ENCODE assay signal across 9 cellular contexts in the genomic region with DNA sequence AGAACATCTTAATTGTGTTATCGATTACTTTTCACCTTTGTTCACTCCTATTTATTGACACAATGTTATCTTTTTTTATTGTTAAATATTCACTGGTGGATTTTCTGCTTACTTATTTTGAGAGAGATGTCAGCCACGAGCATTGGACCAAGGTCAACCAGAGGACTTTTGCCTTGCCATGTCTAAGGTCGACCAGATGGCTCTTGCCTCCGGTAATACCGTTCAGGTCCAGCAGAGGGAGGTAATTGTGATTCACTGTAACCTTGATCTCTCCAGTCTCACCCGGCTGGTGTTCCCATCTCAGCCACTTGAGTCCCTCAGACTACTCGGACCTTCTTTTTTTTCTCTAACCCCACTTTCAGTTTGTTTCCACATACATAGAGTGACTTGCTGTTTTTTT.
A peak's percentile ranks its signal among the peaks of the same experiment; 100 is the strongest.
DNase-seq lines count a peak whose midpoint lies in the region; ATAC-seq, FAIRE-seq and TF ChIP-seq lines count a peak whose summit lies in the region.
"Had no signal": no experiment of that assay in that cellular context is flagged by ENCODE, and none has a peak within 500 bp of the region (broad histone marks: within the 10 kb centered on the region; RNA-seq: fewer than 3 reads in every experiment).

No MANE protein-coding gene starts in this region.

- no peaks in the 10 kb centered on the region for H3K9me2 ChIP-seq in SK-N-SH

- no peak overlapping the region for H2AFZ ChIP-seq in SK-N-SH (ENCODE audit: low read depth)

- no peaks in the 10 kb centered on the region for H4K20me1 ChIP-seq in SK-N-SH (ENCODE audit: insufficient read depth)

- no peak overlapping the region for H3K4me2 ChIP-seq in SK-N-SH

- H3K4me3 Mint-ChIP-seq in WTC11, result no peak overlapping the region
- H3K4me3 Mint-ChIP-seq: immature natural killer cell had no signal

- peaks cover 1% of the 10 kb centered on the region; the same call in 1 of the 2 replicates for H3K79me2 ChIP-seq in SK-N-SH (ENCODE audit: insufficient read depth)

- CTCF ChIA-PET in SK-N-SH (lab: Yijun Ruan, JAX), result no interaction called here
- CTCF ChIA-PET in WTC11 (lab: Charles Lee), result interaction anchor here (1.8 kb wide), 1 partner anchor 18 kb away, joined by 7 read pairs; no protein-coding TSS in a partner anchor

- H3K27ac Mint-ChIP-seq in WTC11, result no peak overlapping the region
- H3K27ac Mint-ChIP-seq: immature natural killer cell had no signal

- no peak for FAIRE-seq in frontal cortex (lab: Jason Lieb, UNC)

- peaks cover 95% of the 10 kb centered on the region for H3K9me3 Mint-ChIP-seq in WTC11

- peaks cover 97% of the 10 kb centered on the region for H3K36me3 Mint-ChIP-seq in WTC11

- H3K27ac ChIP-seq in SK-N-SH (ENCODE audit: low read depth in 2 of 2, low read length in 1 of 2) (no peak overlapping the region), HL-60 (replicated peaks) (no peak overlapping the region)

- DNase-seq in SK-N-SH, result no peak
- peak; percentile 66 to 79 for DNase-seq in HL-60 (ENCODE audit: low read depth in 1 of 2, low spot score in 1 of 2)
- peak; percentile 42 for DNase-seq in WTC11 (ENCODE audit: low spot score)
- peak; percentile 24 for DNase-seq in left lobe of liver (ENCODE audit: low spot score)
- no peak for DNase-seq in GM20000 (ENCODE audit: low spot score)
- no peak for DNase-seq in epidermal melanocyte (ENCODE audit: insufficient read length, low spot score)
- no peak for DNase-seq in frontal cortex (ENCODE audit: low spot score in 2 of 2)

- no peaks in the 10 kb centered on the region for H3K9me3 ChIP-seq in SK-N-SH

- TF ChIP-seq CTCF in SK-N-SH (IDR thresholded peaks at IDR 0.05), result peak; percentile 32; the same call in 1 of the 2 replicates
- TF ChIP-seq CTCF in HL-60 (IDR thresholded peaks at IDR 0.05; ENCODE audit: insufficient read depth, low read length), result peak; percentile 42
- 0 out of 2 replicates have a peak, but pooled peaks have one; percentile 4 for TF ChIP-seq CTCF in WTC11 (IDR thresholded peaks at IDR 0.05)
- TF ChIP-seq CTCF in GM20000 (IDR thresholded peaks at IDR 0.05; ENCODE audit: extremely low read depth, missing control alignments), result no peak

- H3K9ac ChIP-seq in SK-N-SH, result no peak overlapping the region

- H3K27me3 ChIP-seq in SK-N-SH (ENCODE audit: insufficient read depth), result no peaks in the 10 kb centered on the region
- H3K27me3 ChIP-seq in HL-60 (ENCODE audit: insufficient read depth, poor library complexity, severe bottlenecking), result no peaks in the 10 kb centered on the region

- TF ChIP-seq EP300 in SK-N-SH (IDR thresholded peaks at IDR 0.05; ENCODE audit: borderline replicate concordance in 1 of 2, low read depth in 1 of 2, low read length in 1 of 2), result no peak

- H3K4me1 ChIP-seq in SK-N-SH (ENCODE audit: control insufficient read depth in 1 of 2, insufficient read depth in 2 of 2, low read depth in 1 of 2, low read length in 1 of 2), result no peaks in the 10 kb centered on the region

- peaks cover 60% of the 10 kb centered on the region for H3K27me3 Mint-ChIP-seq in WTC11 (ENCODE audit: low read depth)

- ATAC-seq in SK-N-SH treated with all-trans-retinoic acid at 6 μM for 48 hours, result no peak
- peak; percentile 58 for ATAC-seq in WTC11
- no peak for ATAC-seq in left lobe of liver

- no peaks in the 10 kb centered on the region for H3K4me1 Mint-ChIP-seq in WTC11
- H3K4me1 Mint-ChIP-seq: immature natural killer cell had no signal

- POLR2A ChIA-PET in SK-N-SH (lab: Yijun Ruan, JAX), result no interaction called here
- POLR2A ChIA-PET in WTC11 (lab: Charles Lee), result no interaction called here

- H3K36me3 ChIP-seq in SK-N-SH (replicated peaks in 1 of 2; ENCODE audit: control insufficient read depth in 1 of 2, insufficient read depth in 2 of 2, low read length in 1 of 2), result peaks cover 3 to 21% of the 10 kb centered on the region in 2 experiments

- TF ChIP-seq RAD21 in SK-N-SH (IDR thresholded peaks at IDR 0.05; ENCODE audit: low read length), result no peak

- H3F3A ChIP-seq in SK-N-SH (replicated peaks; ENCODE audit: insufficient read depth), result peaks cover 5% of the 10 kb centered on the region

- H3K4me3 ChIP-seq in SK-N-SH (ENCODE audit: low read depth in 2 of 2, low read length in 1 of 2), result no peak overlapping the region; a peak in 1 of 4 replicates
- no peak overlapping the region for H3K4me3 ChIP-seq in HL-60 (replicated peaks; ENCODE audit: insufficient read depth, low read length)

- WGBS in SK-N-SH (ENCODE audit: low lambda C conversion rate), result 81% methylated on average over 7 of the region's 7 CpGs

TF ChIP-seq in SK-N-SH, 30 proteins besides CTCF, POLR2A, EP300 and RAD21:
- TF ChIP-seq SMC3 (IDR thresholded peaks at IDR 0.05; ENCODE audit: low read depth, low read length), result no peak
- no peak for TF ChIP-seq NRF1 (IDR thresholded peaks at IDR 0.05; ENCODE audit: low read depth, low read length)
- TF ChIP-seq TAF1 (IDR thresholded peaks at IDR 0.05; ENCODE audit: borderline replicate concordance, low read depth, low read length), result no peak

TF ChIP-seq in SK-N-SH treated with all-trans-retinoic acid at 6 μM for 48 hours, 23 proteins besides CTCF, POLR2A, EP300 and RAD21 (continues in another document):
- TF ChIP-seq, protein P1, sequence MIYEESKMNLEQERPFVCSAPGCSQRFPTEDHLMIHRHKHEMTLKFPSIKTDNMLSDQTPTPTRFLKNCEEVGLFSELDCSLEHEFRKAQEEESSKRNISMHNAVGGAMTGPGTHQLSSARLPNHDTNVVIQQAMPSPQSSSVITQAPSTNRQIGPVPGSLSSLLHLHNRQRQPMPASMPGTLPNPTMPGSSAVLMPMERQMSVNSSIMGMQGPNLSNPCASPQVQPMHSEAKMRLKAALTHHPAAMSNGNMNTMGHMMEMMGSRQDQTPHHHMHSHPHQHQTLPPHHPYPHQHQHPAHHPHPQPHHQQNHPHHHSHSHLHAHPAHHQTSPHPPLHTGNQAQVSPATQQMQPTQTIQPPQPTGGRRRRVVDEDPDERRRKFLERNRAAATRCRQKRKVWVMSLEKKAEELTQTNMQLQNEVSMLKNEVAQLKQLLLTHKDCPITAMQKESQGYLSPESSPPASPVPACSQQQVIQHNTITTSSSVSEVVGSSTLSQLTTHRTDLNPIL (CRISPR knock-in tag; IDR thresholded peaks at IDR 0.05; ENCODE audit: low read depth), result no peak
- TF ChIP-seq ESRRG (CRISPR knock-in tag; IDR thresholded peaks at IDR 0.05) (no peak), SNAI2 (CRISPR knock-in tag; IDR thresholded peaks at IDR 0.05) (no peak)

TF ChIP-seq in WTC11, 78 proteins besides CTCF, POLR2A, EP300 and RAD21 (continues in another document):
- TF ChIP-seq, protein P2, sequence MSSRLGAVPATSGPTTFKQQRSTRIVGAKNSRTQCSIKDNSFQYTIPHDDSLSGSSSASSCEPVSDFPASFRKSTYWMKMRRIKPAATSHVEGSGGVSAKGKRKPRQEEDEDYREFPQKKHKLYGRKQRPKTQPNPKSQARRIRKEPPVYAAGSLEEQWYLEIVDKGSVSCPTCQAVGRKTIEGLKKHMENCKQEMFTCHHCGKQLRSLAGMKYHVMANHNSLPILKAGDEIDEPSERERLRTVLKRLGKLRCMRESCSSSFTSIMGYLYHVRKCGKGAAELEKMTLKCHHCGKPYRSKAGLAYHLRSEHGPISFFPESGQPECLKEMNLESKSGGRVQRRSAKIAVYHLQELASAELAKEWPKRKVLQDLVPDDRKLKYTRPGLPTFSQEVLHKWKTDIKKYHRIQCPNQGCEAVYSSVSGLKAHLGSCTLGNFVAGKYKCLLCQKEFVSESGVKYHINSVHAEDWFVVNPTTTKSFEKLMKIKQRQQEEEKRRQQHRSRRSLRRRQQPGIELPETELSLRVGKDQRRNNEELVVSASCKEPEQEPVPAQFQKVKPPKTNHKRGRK (CRISPR knock-in tag; IDR thresholded peaks at IDR 0.05; ENCODE audit: borderline replicate concordance), result no peak
- TF ChIP-seq, protein P3, sequence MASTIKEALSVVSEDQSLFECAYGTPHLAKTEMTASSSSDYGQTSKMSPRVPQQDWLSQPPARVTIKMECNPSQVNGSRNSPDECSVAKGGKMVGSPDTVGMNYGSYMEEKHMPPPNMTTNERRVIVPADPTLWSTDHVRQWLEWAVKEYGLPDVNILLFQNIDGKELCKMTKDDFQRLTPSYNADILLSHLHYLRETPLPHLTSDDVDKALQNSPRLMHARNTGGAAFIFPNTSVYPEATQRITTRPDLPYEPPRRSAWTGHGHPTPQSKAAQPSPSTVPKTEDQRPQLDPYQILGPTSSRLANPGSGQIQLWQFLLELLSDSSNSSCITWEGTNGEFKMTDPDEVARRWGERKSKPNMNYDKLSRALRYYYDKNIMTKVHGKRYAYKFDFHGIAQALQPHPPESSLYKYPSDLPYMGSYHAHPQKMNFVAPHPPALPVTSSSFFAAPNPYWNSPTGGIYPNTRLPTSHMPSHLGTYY (CRISPR knock-in tag; IDR thresholded peaks at IDR 0.05), result no peak
- TF ChIP-seq, protein P4, sequence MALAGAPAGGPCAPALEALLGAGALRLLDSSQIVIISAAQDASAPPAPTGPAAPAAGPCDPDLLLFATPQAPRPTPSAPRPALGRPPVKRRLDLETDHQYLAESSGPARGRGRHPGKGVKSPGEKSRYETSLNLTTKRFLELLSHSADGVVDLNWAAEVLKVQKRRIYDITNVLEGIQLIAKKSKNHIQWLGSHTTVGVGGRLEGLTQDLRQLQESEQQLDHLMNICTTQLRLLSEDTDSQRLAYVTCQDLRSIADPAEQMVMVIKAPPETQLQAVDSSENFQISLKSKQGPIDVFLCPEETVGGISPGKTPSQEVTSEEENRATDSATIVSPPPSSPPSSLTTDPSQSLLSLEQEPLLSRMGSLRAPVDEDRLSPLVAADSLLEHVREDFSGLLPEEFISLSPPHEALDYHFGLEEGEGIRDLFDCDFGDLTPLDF (CRISPR knock-in tag; IDR thresholded peaks at IDR 0.05), result no peak
- no peak for TF ChIP-seq TP53 (CRISPR knock-in tag; IDR thresholded peaks at IDR 0.05)
- TF ChIP-seq, protein P5, sequence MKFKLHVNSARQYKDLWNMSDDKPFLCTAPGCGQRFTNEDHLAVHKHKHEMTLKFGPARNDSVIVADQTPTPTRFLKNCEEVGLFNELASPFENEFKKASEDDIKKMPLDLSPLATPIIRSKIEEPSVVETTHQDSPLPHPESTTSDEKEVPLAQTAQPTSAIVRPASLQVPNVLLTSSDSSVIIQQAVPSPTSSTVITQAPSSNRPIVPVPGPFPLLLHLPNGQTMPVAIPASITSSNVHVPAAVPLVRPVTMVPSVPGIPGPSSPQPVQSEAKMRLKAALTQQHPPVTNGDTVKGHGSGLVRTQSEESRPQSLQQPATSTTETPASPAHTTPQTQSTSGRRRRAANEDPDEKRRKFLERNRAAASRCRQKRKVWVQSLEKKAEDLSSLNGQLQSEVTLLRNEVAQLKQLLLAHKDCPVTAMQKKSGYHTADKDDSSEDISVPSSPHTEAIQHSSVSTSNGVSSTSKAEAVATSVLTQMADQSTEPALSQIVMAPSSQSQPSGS (CRISPR knock-in tag; IDR thresholded peaks at IDR 0.05; ENCODE audit: borderline replicate concordance, low read depth), result no peak

Comparison
In these comparisons a context has a peak if more than half of its experiments do, and no peak if none do; other contexts are left out.
1. DNase-seq: peak in HL-60 (2 of 2), WTC11 (single experiment) and left lobe of liver (single experiment); none in SK-N-SH (single experiment), GM20000 (single experiment), epidermal melanocyte (single experiment) and frontal cortex (0 of 2).